Comparison of ENCODE assay signal across 20 cellular contexts in genomic region chr16:9079430-9079812, GRCh38. TPM values are rescaled to one million over a fixed set of nuclear protein-coding genes. Genes with fewer than 3 reads are reported as not detected.
A peak's percentile ranks its signal among the peaks of the same experiment; 100 is the strongest.
DNase-seq lines count a peak whose midpoint lies in the region; ATAC-seq and TF ChIP-seq lines count a peak whose summit lies in the region.
"Had no signal": no experiment of that assay in that cellular context is flagged by ENCODE, and none has a peak within 500 bp of the region (broad histone marks: within the 10 kb centered on the region; RNA-seq: fewer than 3 reads in every experiment).

No MANE protein-coding gene starts in this region.

- H3K4me3 ChIP-seq in HL-60 (replicated peaks; ENCODE audit: insufficient read depth, low read length) = no peak overlapping the region
- H3K4me3 ChIP-seq: dorsolateral prefrontal cortex, heart right ventricle, transverse colon had no signal

- intact Hi-C loops in activated CD4-positive, alpha-beta T cell treated with anti-CD3 and anti-CD28 coated beads for 36 hours (cut with DNase I, micrococcal nuclease) = loop anchor here (1.0 to 5.0 kb wide), 3 partner anchors 11 to 117 kb away; partner anchors contain the start of genes HAPSTR1 (in 2 of the 2) and USP7 (in 1 of the 2)
- intact Hi-C loops in cardiac septum (cut with DNase I) = no loop called here

- peaks cover 11% of the 10 kb centered on the region for H3K9me3 Mint-ChIP-seq in activated CD4-positive, alpha-beta T cell treated with anti-CD3 and anti-CD28 coated beads for 36 hours (ENCODE audit: low read depth)
- peaks cover 12% of the 10 kb centered on the region for H3K9me3 Mint-ChIP-seq in activated CD8-positive, alpha-beta T cell treated with anti-CD3 and anti-CD28 coated beads, Interleukin-2, amount 10 ng/mL, durations not matched to agents 7 days and 5 days (ENCODE audit: insufficient read depth)

- H3K27me3 Mint-ChIP-seq in activated CD4-positive, alpha-beta T cell treated with anti-CD3 and anti-CD28 coated beads for 36 hours = no peaks in the 10 kb centered on the region
- H3K27me3 Mint-ChIP-seq in activated CD8-positive, alpha-beta T cell treated with anti-CD3 and anti-CD28 coated beads, Interleukin-2, amount 10 ng/mL, durations not matched to agents 7 days and 5 days (ENCODE audit: low read depth) = no peaks in the 10 kb centered on the region
- H3K27me3 Mint-ChIP-seq: IgD-negative memory B cell, naive B cell had no signal

- no peak for DNase-seq in activated CD4-positive, alpha-beta T cell treated with anti-CD3 and anti-CD28 coated beads for 36 hours
- DNase-seq in activated CD4-positive, alpha-beta T cell treated with anti-CD3 and anti-CD28 coated beads, Interleukin-2, amount 50 U/mL, for 1 hour = no peak
- no peak for DNase-seq in HL-60 (ENCODE audit: low read depth in 1 of 2, low spot score in 1 of 2)
- no peak for DNase-seq in activated CD8-positive, alpha-beta T cell treated with anti-CD3 and anti-CD28 coated beads, Interleukin-2, amount 10 ng/mL, durations not matched to agents 7 days and 5 days
- no peak for DNase-seq in epithelial cell of prostate (ENCODE audit: low read depth, low spot score)
- no peak for DNase-seq in GM19238 (ENCODE audit: insufficient read length, low spot score)
- no peak for DNase-seq in caudate nucleus (lab: John Stamatoyannopoulos, UW)
- no peak for DNase-seq in cardiac septum (ENCODE audit: low spot score)
- DNase-seq: activated CD8-positive, alpha-beta memory T cell treated with anti-CD3 and anti-CD28 coated beads for 24 hours; COR-L47; DMS79; dorsolateral prefrontal cortex; NCI-H1417 treated with DMSO at 0.1 percent for 48 hours; retina; spleen had no signal

- CTCF ChIA-PET in activated CD4-positive, alpha-beta T cell treated with anti-CD3 and anti-CD28 coated beads for 36 hours (lab: Charles Lee) = interaction anchor here (1.2 to 1.6 kb wide), 3 partner anchors 10 to 31 kb away, joined by 3 to 7 read pairs (median 4); partner anchors contain the start of gene HAPSTR1
- CTCF ChIA-PET in activated CD8-positive, alpha-beta T cell treated with anti-CD3 and anti-CD28 coated beads, Interleukin-2, amount 10 ng/mL, durations not matched to agents 7 days and 5 days (lab: Charles Lee) = interaction anchor here (0.7 to 0.9 kb wide), 2 partner anchors 14 to 143 kb away, joined by 3 read pairs; no protein-coding TSS in a partner anchor

- POLR2A ChIA-PET in activated CD4-positive, alpha-beta T cell treated with anti-CD3 and anti-CD28 coated beads for 36 hours (lab: Charles Lee) = interaction anchor here (1.1 to 3.5 kb wide), 2 partner anchors 11 to 12 kb away, joined by 3 to 31 read pairs; partner anchors contain the start of gene HAPSTR1
- POLR2A ChIA-PET in activated CD8-positive, alpha-beta T cell treated with anti-CD3 and anti-CD28 coated beads, Interleukin-2, amount 10 ng/mL, durations not matched to agents 7 days and 5 days (lab: Charles Lee) = interaction anchor here (1.2 to 4.5 kb wide), 3 partner anchors 13 to 117 kb away, joined by 3 to 68 read pairs (median 9); partner anchors contain the start of gene HAPSTR1

- no peak overlapping the region for H3K4me3 Mint-ChIP-seq in activated CD4-positive, alpha-beta T cell treated with anti-CD3 and anti-CD28 coated beads for 36 hours
- H3K4me3 Mint-ChIP-seq in activated CD8-positive, alpha-beta T cell treated with anti-CD3 and anti-CD28 coated beads, Interleukin-2, amount 10 ng/mL, durations not matched to agents 7 days and 5 days = no peak overlapping the region

- peak overlapping the region; percentile 89 for H3K27ac Mint-ChIP-seq in activated CD4-positive, alpha-beta T cell treated with anti-CD3 and anti-CD28 coated beads for 36 hours
- peak overlapping the region; percentile 87 for H3K27ac Mint-ChIP-seq in activated CD8-positive, alpha-beta T cell treated with anti-CD3 and anti-CD28 coated beads, Interleukin-2, amount 10 ng/mL, durations not matched to agents 7 days and 5 days

- H3K4me1 Mint-ChIP-seq in activated CD4-positive, alpha-beta T cell treated with anti-CD3 and anti-CD28 coated beads for 36 hours = peaks cover 32% of the 10 kb centered on the region
- peaks cover 38% of the 10 kb centered on the region for H3K4me1 Mint-ChIP-seq in activated CD8-positive, alpha-beta T cell treated with anti-CD3 and anti-CD28 coated beads, Interleukin-2, amount 10 ng/mL, durations not matched to agents 7 days and 5 days (ENCODE audit: low read depth)

- H3K27ac ChIP-seq in HL-60 (replicated peaks) (peak overlapping the region; percentile 22), epithelial cell of prostate (peak overlapping the region; percentile 94), caudate nucleus (ENCODE audit: low read depth, low read length) (no peak overlapping the region)
- H3K27ac ChIP-seq: dorsolateral prefrontal cortex, transverse colon had no signal

- TF ChIP-seq CTCF in HL-60 (IDR thresholded peaks at IDR 0.05; ENCODE audit: insufficient read depth, low read length) = no peak

- H3K36me3 Mint-ChIP-seq in activated CD4-positive, alpha-beta T cell treated with anti-CD3 and anti-CD28 coated beads for 36 hours (ENCODE audit: low read depth) = peaks cover 19% of the 10 kb centered on the region
- peaks cover 19% of the 10 kb centered on the region for H3K36me3 Mint-ChIP-seq in activated CD8-positive, alpha-beta T cell treated with anti-CD3 and anti-CD28 coated beads, Interleukin-2, amount 10 ng/mL, durations not matched to agents 7 days and 5 days (ENCODE audit: low read depth)

- ATAC-seq in activated CD4-positive, alpha-beta T cell treated with anti-CD3 and anti-CD28 coated beads for 36 hours = no peak
- no peak for ATAC-seq in activated CD8-positive, alpha-beta T cell treated with anti-CD3 and anti-CD28 coated beads, Interleukin-2, amount 10 ng/mL, durations not matched to agents 7 days and 5 days

- no peaks in the 10 kb centered on the region for H3K27me3 ChIP-seq in HL-60 (ENCODE audit: insufficient read depth, poor library complexity, severe bottlenecking)
- H3K27me3 ChIP-seq: BE2C, heart right ventricle, spleen, transverse colon had no signal

RNA-seq across cellular contexts. Expression of gene HAPSTR1, which starts 12.0 kb away (rescaled TPM):
- total RNA-seq in activated CD4-positive, alpha-beta T cell treated with anti-CD3 and anti-CD28 coated beads for 36 hours = 10 to 100 TPM; 42.4 to 51.4 TPM
- 10 to 100 TPM; 55.8 to 60.4 TPM for total RNA-seq in activated CD8-positive, alpha-beta T cell treated with anti-CD3 and anti-CD28 coated beads, Interleukin-2, amount 10 ng/mL, durations not matched to agents 7 days and 5 days
- total RNA-seq in cardiac septum = 59.6 TPM
